Comparison of ENCODE assay signal across 8 cellular contexts in the genomic region with DNA sequence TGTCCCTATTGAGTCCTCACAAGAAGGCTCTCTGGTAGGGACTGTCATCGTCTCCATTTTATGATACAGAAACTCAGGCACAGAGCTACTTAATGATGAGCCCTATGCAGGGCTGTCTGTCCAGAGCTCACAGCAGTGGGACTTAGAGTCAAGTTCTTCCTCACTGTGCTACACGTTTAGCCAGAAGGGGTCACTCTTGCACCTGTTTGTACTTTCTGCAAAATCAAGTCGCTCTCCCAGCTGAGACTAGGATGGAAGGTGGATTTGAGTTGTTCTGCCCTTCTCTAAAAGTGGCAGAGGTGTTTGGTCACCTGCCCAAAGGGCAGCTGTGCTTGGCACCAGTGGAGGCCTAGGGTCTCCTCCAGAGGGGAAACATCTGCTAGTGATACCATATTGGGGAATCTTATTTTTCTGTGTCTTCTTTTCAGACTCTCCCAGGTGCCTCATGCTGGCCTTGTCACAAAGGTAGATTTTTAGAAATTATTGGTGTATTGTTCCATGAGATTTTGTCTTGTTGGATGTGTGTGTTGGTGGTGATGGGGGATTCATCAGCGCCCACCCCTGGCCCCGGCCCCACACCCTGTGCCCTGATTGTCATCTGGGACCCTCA.
DNase-seq lines count a peak whose midpoint lies in the region; ATAC-seq, FAIRE-seq and TF ChIP-seq lines count a peak whose summit lies in the region.

No MANE protein-coding gene starts in this region.

- no peaks in the 10 kb centered on the region for H3K27me3 ChIP-seq in fibroblast of lung (ENCODE audit: control insufficient read depth, insufficient read depth, low read length)
- no peaks in the 10 kb centered on the region for H3K27me3 ChIP-seq in neural cell (ENCODE audit: insufficient read depth, low read depth, low read length)

- H3K27ac ChIP-seq in fibroblast of lung (ENCODE audit: insufficient read depth, low read length) (no peak overlapping the region), neural cell (ENCODE audit: low read length) (no peak overlapping the region)

- H3K79me2 ChIP-seq in fibroblast of lung (ENCODE audit: control insufficient read depth, insufficient read depth, low read length) = no peaks in the 10 kb centered on the region
- no peaks in the 10 kb centered on the region for H3K79me2 ChIP-seq in neural cell (replicated peaks; ENCODE audit: insufficient read depth, low read length)

- no peak overlapping the region for H3K4me3 ChIP-seq in fibroblast of lung (replicated peaks in 1 of 4; ENCODE audit: control extremely low read depth in 1 of 4, insufficient read depth in 1 of 4, low read depth in 3 of 4, low read length in 4 of 4)
- H3K4me3 ChIP-seq in neural cell (ENCODE audit: low read length) = no peak overlapping the region

- H2AFZ ChIP-seq in fibroblast of lung (ENCODE audit: low read length) = no peak overlapping the region
- H2AFZ ChIP-seq in neural cell (ENCODE audit: low read depth, low read length) = no peak overlapping the region

- no peaks in the 10 kb centered on the region for H4K20me1 ChIP-seq in fibroblast of lung (ENCODE audit: control insufficient read depth, extremely low read depth, insufficient read depth, low read length)
- no peaks in the 10 kb centered on the region for H4K20me1 ChIP-seq in neural cell (ENCODE audit: insufficient read depth)

- DNase-seq in DMS 273 (lab: John Stamatoyannopoulos, UW; ENCODE audit: unreplicated experiment) (peak; percentile 79), NOMO-1 treated with dmso at 0.1 percent for 144 hours (lab: John Stamatoyannopoulos, UW; ENCODE audit: unreplicated experiment) (peak; percentile 9), fibroblast of lung (ENCODE audit: low read depth in 2 of 2) (peak; percentile 77 to 93), urothelium cell line (ENCODE audit: low spot score) (peak; percentile 77)
- DNase-seq in activated CD8-positive, alpha-beta memory T cell treated with anti-CD3 and anti-CD28 coated beads, Interleukin-2, amount 50 U/mL, for 1 hour (ENCODE audit: extremely low read depth) = peak; percentile 10

- H3K4me1 ChIP-seq in fibroblast of lung (ENCODE audit: control insufficient read depth, extremely low read depth, insufficient read depth, low read length) = no peaks in the 10 kb centered on the region

- no peak overlapping the region for H3K4me2 ChIP-seq in fibroblast of lung (ENCODE audit: extremely low read depth, insufficient read depth, low read length)
- no peak overlapping the region for H3K4me2 ChIP-seq in neural cell (ENCODE audit: low read length)

- no peak for FAIRE-seq in urothelium cell line (lab: Jason Lieb, UNC)

- H3K9me2 ChIP-seq in neural cell (ENCODE audit: insufficient read depth, low read length) = no peaks in the 10 kb centered on the region

- H3K9ac ChIP-seq in fibroblast of lung (ENCODE audit: insufficient read depth, low read length) = no peak overlapping the region
- no peak overlapping the region for H3K9ac ChIP-seq in neural cell (ENCODE audit: low read length)

- H3F3A ChIP-seq in neural cell (ENCODE audit: insufficient read depth, low read length, poor library complexity, severe bottlenecking) = no peaks in the 10 kb centered on the region

- TF ChIP-seq RAD21 in neural cell (conservative IDR thresholded peaks at IDR 0.05) = peak; percentile 87

- TF ChIP-seq CTCF in fibroblast of lung (conservative IDR thresholded peaks at IDR 0.05 in 1 of 2, IDR thresholded peaks at IDR 0.05 in 1 of 2; ENCODE audit: low read depth in 1 of 2, low read length in 2 of 2) (peak; percentile 71 to 89), neural cell (IDR thresholded peaks at IDR 0.05; ENCODE audit: poor library complexity, severe bottlenecking) (peak; percentile 88)

- peak; percentile 29 for ATAC-seq in HG02798 (IDR thresholded peaks at IDR 0.05; ENCODE audit: poor library complexity, unreplicated experiment)
- ATAC-seq in GM21381 (IDR thresholded peaks at IDR 0.05; ENCODE audit: unreplicated experiment) = no peak

- no peaks in the 10 kb centered on the region for H3K9me3 ChIP-seq in fibroblast of lung (ENCODE audit: control insufficient read depth, insufficient read depth, low read depth, low read length)
- H3K9me3 ChIP-seq in neural cell (ENCODE audit: low read length) = no peaks in the 10 kb centered on the region

- H3K36me3 ChIP-seq in fibroblast of lung (ENCODE audit: control insufficient read depth, insufficient read depth, low read length) (no peaks in the 10 kb centered on the region), neural cell (ENCODE audit: insufficient read depth, low read length) (no peaks in the 10 kb centered on the region)

- TF ChIP-seq EP300 in neural cell (conservative IDR thresholded peaks at IDR 0.05; ENCODE audit: poor library complexity, severe bottlenecking) = no peak

TF ChIP-seq in neural cell, 6 proteins besides CTCF, POLR2A, EP300 and RAD21:
- no peak for TF ChIP-seq MXI1 (conservative IDR thresholded peaks at IDR 0.05; ENCODE audit: poor library complexity, severe bottlenecking)
- TF ChIP-seq EZH2 (IDR thresholded peaks at IDR 0.05; ENCODE audit: borderline replicate concordance, insufficient read depth, low read length, poor library complexity, severe bottlenecking) = no peak
- TF ChIP-seq SMC3 (conservative IDR thresholded peaks at IDR 0.05; ENCODE audit: poor library complexity) = peak; percentile 92
- no peak for TF ChIP-seq TAF1 (IDR thresholded peaks at IDR 0.05; ENCODE audit: low read depth)
- no peak for TF ChIP-seq POLR2AphosphoS5 (IDR thresholded peaks at IDR 0.05)
- no peak for TF ChIP-seq REST (IDR thresholded peaks at IDR 0.05; ENCODE audit: borderline replicate concordance)

Comparison
In these comparisons a context has a peak if more than half of its experiments do, and no peak if none do; other contexts are left out.
1. DNase-seq: peak in every context shown above with its lines; median percentile 85 in fibroblast of lung; 79 in DMS 273; 77 in urothelium cell line; 10 in activated CD8-positive, alpha-beta memory T cell treated with anti-CD3 and anti-CD28 coated beads, Interleukin-2, amount 50 U/mL, for 1 hour; 9 in NOMO-1 treated with dmso at 0.1 percent for 144 hours.